27 cellular contexts compared by ENCODE assay signal in genomic region chr4:154527308-154527707, GRCh38. TPM values are rescaled to one million over a fixed set of nuclear protein-coding genes. Genes with fewer than 3 reads are reported as not detected.
"Had no signal": no experiment of that assay in that cellular context is flagged by ENCODE, and none has a peak within 500 bp of the region (broad histone marks: within the 10 kb centered on the region; RNA-seq: fewer than 3 reads in every experiment).

No MANE protein-coding gene starts in this region.

- DNase-seq: IMR-90, Karpas-422, KG1, MG63, NCI-H1092, NCI-H1105 treated with DMSO at 0.1 percent for 48 hours, NCI-H1417 treated with DMSO at 0.1 percent for 48 hours, NCI-H146, NCI-H1694 treated with DMSO at 0.1 percent for 48 hours, NCI-H1930, NCI-H2107, NCI-H2171 treated with DMSO at 0.1 percent for 48 hours, NCI-H345, NCI-H446 treated with DMSO at 0.1 percent for 48 hours, NCI-H510A treated with DMSO at 0.1 percent for 48 hours, NCI-H526, NCI-H774, OCI-M1, PC-9, Peyer's patch, SHP77 treated with DMSO at 0.1 percent for 48 hours, SJCRH30 had no signal

- H3K4me2 ChIP-seq: PC-9 had no signal

- H3K4me1 ChIP-seq: SJCRH30 had no signal

- H3K27ac ChIP-seq: PC-9, Peyer's patch, SJCRH30, SK-N-MC had no signal

- ATAC-seq: HepG2, Right ventricle myocardium inferior had no signal

- H3K36me3 ChIP-seq: MG63, Peyer's patch, SJCRH30 had no signal

- H3K27me3 ChIP-seq: MG63, Peyer's patch, SJCRH30 had no signal

- H3K4me3 ChIP-seq: MG63, PC-9, Peyer's patch, SJCRH30, SK-N-MC had no signal

- H3K9me3 ChIP-seq: MG63, Peyer's patch, SJCRH30 had no signal

- H2AFZ ChIP-seq: PC-9 had no signal

RNA-seq across cellular contexts. Expression of gene FGB, which starts 35.5 kb away (rescaled TPM):
- total RNA-seq: HT1080, IMR-90, PC-9, Peyer's patch, Right ventricle myocardium inferior, RPMI7951, SJCRH30 had no signal
- polyA plus RNA-seq: IMR-90 had no signal

RNA-seq across cellular contexts. Expression of gene DCHS2, which starts 35.7 kb away (rescaled TPM):
- total RNA-seq: HepG2, HT1080, IMR-90, Right ventricle myocardium inferior, RPMI7951 had no signal
- polyA plus RNA-seq: IMR-90 had no signal
